Comparison of ENCODE assay signal across 12 cellular contexts in the genomic region with DNA sequence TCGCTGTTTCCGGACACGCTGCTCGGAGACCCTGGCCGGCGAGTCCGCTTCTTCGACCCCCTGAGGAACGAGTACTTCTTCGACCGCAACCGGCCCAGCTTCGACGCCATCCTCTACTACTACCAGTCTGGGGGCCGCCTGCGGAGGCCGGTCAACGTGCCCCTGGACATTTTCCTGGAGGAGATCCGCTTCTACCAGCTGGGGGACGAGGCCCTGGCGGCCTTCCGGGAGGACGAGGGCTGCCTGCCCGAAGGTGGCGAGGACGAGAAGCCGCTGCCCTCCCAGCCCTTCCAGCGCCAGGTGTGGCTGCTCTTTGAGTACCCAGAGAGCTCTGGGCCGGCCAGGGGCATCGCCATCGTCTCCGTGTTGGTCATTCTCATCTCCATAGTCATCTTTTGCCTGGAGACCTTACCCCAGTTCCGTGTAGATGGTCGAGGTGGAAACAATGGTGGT.
DNase-seq lines count a peak whose midpoint lies in the region; ATAC-seq and TF ChIP-seq lines count a peak whose summit lies in the region.
"Had no signal": no experiment of that assay in that cellular context is flagged by ENCODE, and none has a peak within 500 bp of the region (broad histone marks: within the 10 kb centered on the region; RNA-seq: fewer than 3 reads in every experiment).

No MANE protein-coding gene starts in this region.

- H3K4me1 Mint-ChIP-seq in T-helper 1 cell treated with Interleukin-12 subunit alpha and Interleukin-12 subunit beta and Interleukin-4 antibody, amounts not matched to agents 30 μg/mL and 1 μg/mL, for 36 hours (ENCODE audit: low read depth) = peaks cover 24% of the 10 kb centered on the region
- peaks cover 30% of the 10 kb centered on the region for H3K4me1 Mint-ChIP-seq in activated CD8-positive, alpha-beta T cell treated with anti-CD3 and anti-CD28 coated beads for 36 hours (ENCODE audit: low read depth)
- peaks cover 49% of the 10 kb centered on the region for H3K4me1 Mint-ChIP-seq in stimulated activated naive CD8-positive, alpha-beta T cell treated with anti-CD3 and anti-CD28 coated beads, Interleukin-15, amount 100 ng/mL, for 72 hours

- ATAC-seq in activated CD8-positive, alpha-beta T cell treated with anti-CD3 and anti-CD28 coated beads for 36 hours = no peak
- no peak for ATAC-seq in stimulated activated naive CD8-positive, alpha-beta T cell treated with anti-CD3 and anti-CD28 coated beads, Interleukin-15, amount 100 ng/mL, for 72 hours
- no peak for ATAC-seq in HG03571 (IDR thresholded peaks at IDR 0.05; ENCODE audit: unreplicated experiment)
- ATAC-seq: A549 had no signal

- peak overlapping the region; percentile 54 for H3K4me3 Mint-ChIP-seq in T-helper 1 cell treated with Interleukin-12 subunit alpha and Interleukin-12 subunit beta and Interleukin-4 antibody, amounts not matched to agents 30 μg/mL and 1 μg/mL, for 36 hours
- peak overlapping the region; percentile 37 for H3K4me3 Mint-ChIP-seq in activated CD8-positive, alpha-beta T cell treated with anti-CD3 and anti-CD28 coated beads for 36 hours
- peak overlapping the region; percentile 24 to 79 for H3K4me3 Mint-ChIP-seq in stimulated activated naive CD8-positive, alpha-beta T cell treated with anti-CD3 and anti-CD28 coated beads, Interleukin-15, amount 100 ng/mL, for 72 hours
- H3K4me3 Mint-ChIP-seq: dendritic cell treated with granulocyte-macrophage colony-stimulating factor and Interleukin-4, amounts not matched to agents 40 ng/mL and 50 ng/mL, for 4 days had no signal

- intact Hi-C loops in activated CD8-positive, alpha-beta T cell treated with anti-CD3 and anti-CD28 coated beads for 36 hours (cut with micrococcal nuclease) = no loop called here

- CTCF ChIA-PET in activated CD8-positive, alpha-beta T cell treated with anti-CD3 and anti-CD28 coated beads for 36 hours (lab: Charles Lee) = interaction anchor here (1.1 kb wide), 1 partner anchor 207 kb away, joined by 3 read pairs; no protein-coding TSS in a partner anchor

- TF ChIP-seq CTCF in activated CD8-positive, alpha-beta T cell treated with anti-CD3 and anti-CD28 coated beads for 36 hours (IDR thresholded peaks at IDR 0.05) = no peak

- no peak overlapping the region for H3K9ac ChIP-seq in iPS-18a (ENCODE audit: low read length)

- POLR2A ChIA-PET in activated CD8-positive, alpha-beta T cell treated with anti-CD3 and anti-CD28 coated beads for 36 hours (lab: Charles Lee) = no interaction called here

- peak overlapping the region; percentile 60 for H3K4me3 ChIP-seq in iPS-18a (ENCODE audit: low read length)
- H3K4me3 ChIP-seq: A549 had no signal

- H3K36me3 ChIP-seq in iPS-18a (ENCODE audit: control insufficient read depth, low read depth, low read length) = no peaks in the 10 kb centered on the region
- H3K36me3 ChIP-seq: pancreas had no signal

- no peaks in the 10 kb centered on the region for H3K9me3 ChIP-seq in iPS-18a (ENCODE audit: control insufficient read depth, low read depth, low read length)
- H3K9me3 ChIP-seq: A549, pancreas had no signal

- H3K27ac ChIP-seq in iPS-18a (ENCODE audit: low read length) = no peak overlapping the region
- H3K27ac ChIP-seq: A549, pancreas had no signal

- peaks cover 21% of the 10 kb centered on the region for H3K36me3 Mint-ChIP-seq in T-helper 1 cell treated with Interleukin-12 subunit alpha and Interleukin-12 subunit beta and Interleukin-4 antibody, amounts not matched to agents 30 μg/mL and 1 μg/mL, for 36 hours (ENCODE audit: low read depth)
- no peaks in the 10 kb centered on the region for H3K36me3 Mint-ChIP-seq in activated CD8-positive, alpha-beta T cell treated with anti-CD3 and anti-CD28 coated beads for 36 hours (ENCODE audit: low read depth)

- no peak overlapping the region for H3K27ac Mint-ChIP-seq in T-helper 1 cell treated with Interleukin-12 subunit alpha and Interleukin-12 subunit beta and Interleukin-4 antibody, amounts not matched to agents 30 μg/mL and 1 μg/mL, for 36 hours
- no peak overlapping the region for H3K27ac Mint-ChIP-seq in activated CD8-positive, alpha-beta T cell treated with anti-CD3 and anti-CD28 coated beads for 36 hours
- no peak overlapping the region for H3K27ac Mint-ChIP-seq in stimulated activated naive CD8-positive, alpha-beta T cell treated with anti-CD3 and anti-CD28 coated beads, Interleukin-15, amount 100 ng/mL, for 72 hours
- H3K27ac Mint-ChIP-seq: dendritic cell treated with granulocyte-macrophage colony-stimulating factor and Interleukin-4, amounts not matched to agents 40 ng/mL and 50 ng/mL, for 4 days had no signal

- H3K9me3 Mint-ChIP-seq in T-helper 1 cell treated with Interleukin-12 subunit alpha and Interleukin-12 subunit beta and Interleukin-4 antibody, amounts not matched to agents 30 μg/mL and 1 μg/mL, for 36 hours = no peaks in the 10 kb centered on the region
- no peaks in the 10 kb centered on the region for H3K9me3 Mint-ChIP-seq in activated CD8-positive, alpha-beta T cell treated with anti-CD3 and anti-CD28 coated beads for 36 hours
- H3K9me3 Mint-ChIP-seq in stimulated activated naive CD8-positive, alpha-beta T cell treated with anti-CD3 and anti-CD28 coated beads, Interleukin-15, amount 100 ng/mL, for 72 hours = no peaks in the 10 kb centered on the region
- H3K9me3 Mint-ChIP-seq: dendritic cell treated with granulocyte-macrophage colony-stimulating factor and Interleukin-4, amounts not matched to agents 40 ng/mL and 50 ng/mL, for 4 days had no signal

- DNase-seq in T-helper 1 cell = no peak
- no peak for DNase-seq in activated CD8-positive, alpha-beta T cell treated with anti-CD3 and anti-CD28 coated beads for 36 hours
- no peak for DNase-seq in stimulated activated naive CD8-positive, alpha-beta T cell treated with anti-CD3 and anti-CD28 coated beads, Interleukin-15, amount 100 ng/mL, for 72 hours
- no peak for DNase-seq in DMS79 (lab: John Stamatoyannopoulos, UW)
- no peak for DNase-seq in Ammon's horn (ENCODE audit: low spot score)
- DNase-seq: NCI-H524 treated with DMSO at 0.1 percent for 48 hours had no signal

- peaks cover 59% of the 10 kb centered on the region for H3K27me3 ChIP-seq in iPS-18a (ENCODE audit: control insufficient read depth, insufficient read depth, low read length)

- peaks cover 24% of the 10 kb centered on the region for H3K27me3 Mint-ChIP-seq in T-helper 1 cell treated with Interleukin-12 subunit alpha and Interleukin-12 subunit beta and Interleukin-4 antibody, amounts not matched to agents 30 μg/mL and 1 μg/mL, for 36 hours (ENCODE audit: low read depth)
- H3K27me3 Mint-ChIP-seq in activated CD8-positive, alpha-beta T cell treated with anti-CD3 and anti-CD28 coated beads for 36 hours = peaks cover 29% of the 10 kb centered on the region
- peaks cover 76% of the 10 kb centered on the region for H3K27me3 Mint-ChIP-seq in stimulated activated naive CD8-positive, alpha-beta T cell treated with anti-CD3 and anti-CD28 coated beads, Interleukin-15, amount 100 ng/mL, for 72 hours

- H3K4me1 ChIP-seq in iPS-18a (ENCODE audit: control insufficient read depth, low read depth, low read length) = no peaks in the 10 kb centered on the region
- H3K4me1 ChIP-seq: A549, pancreas had no signal
